ENCODE assay signal across 13 cellular contexts in the genomic region with DNA sequence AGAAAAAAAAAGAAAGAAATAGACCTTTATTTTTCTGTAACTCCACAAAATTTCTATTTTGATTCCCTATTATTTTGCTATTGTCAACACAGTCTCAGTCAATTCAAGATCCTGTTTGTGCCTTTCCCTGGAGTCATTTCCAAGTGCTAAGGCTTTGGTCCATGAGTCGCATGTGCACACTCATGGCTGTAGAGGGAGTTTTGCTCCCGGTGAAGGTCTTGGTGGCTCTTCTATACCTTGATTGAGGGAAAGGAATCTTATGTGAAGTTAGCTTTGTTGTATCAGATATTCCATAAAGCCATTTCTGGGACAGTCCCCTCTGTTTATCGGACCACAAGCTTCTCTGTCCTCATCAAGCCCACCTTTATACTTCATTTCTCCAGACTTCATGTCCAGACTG. TPM values are rescaled to one million over a fixed set of nuclear protein-coding genes. Genes with fewer than 3 reads are reported as not detected.
DNase-seq lines count a peak whose midpoint lies in the region; ATAC-seq and TF ChIP-seq lines count a peak whose summit lies in the region.
"Had no signal": no experiment of that assay in that cellular context is flagged by ENCODE, and none has a peak within 500 bp of the region (broad histone marks: within the 10 kb centered on the region; RNA-seq: fewer than 3 reads in every experiment).

No MANE protein-coding gene starts in this region.

- H3K4me3 ChIP-seq in AG09309 (ENCODE audit: control insufficient read depth, low read depth, low read length) (no peak overlapping the region), GM23338 (no peak overlapping the region), RWPE2 (ENCODE audit: severe bottlenecking) (no peak overlapping the region)

- no peaks in the 10 kb centered on the region for H3K9me2 ChIP-seq in GM23338 (ENCODE audit: insufficient read depth)

- H3K27ac ChIP-seq in GM23338 (ENCODE audit: low read depth) (no peak overlapping the region), RWPE2 (ENCODE audit: poor library complexity, severe bottlenecking) (no peak overlapping the region)

- 0 out of 2 replicates have a peak, but pooled peaks cover 4% of the 10 kb centered on the region for H3K4me1 ChIP-seq in GM23338 (ENCODE audit: insufficient read depth)
- H3K4me1 ChIP-seq in RWPE2 (ENCODE audit: insufficient read depth, poor library complexity, severe bottlenecking): peaks cover 6% of the 10 kb centered on the region

- no peaks in the 10 kb centered on the region for H3K9me3 ChIP-seq in RWPE2 (ENCODE audit: severe bottlenecking)

- no peaks in the 10 kb centered on the region for H3K36me3 Mint-ChIP-seq in GM23338 (ENCODE audit: low read depth)

- H3K27ac Mint-ChIP-seq in GM23338: no peak overlapping the region

- no peak overlapping the region for H3K4me2 ChIP-seq in GM23338

- ATAC-seq in GM23338: no peak
- peak; percentile 35; the same call in 1 of the 3 replicates for ATAC-seq in RWPE2 (ENCODE audit: low read depth)
- ATAC-seq in GM18520 (IDR thresholded peaks at IDR 0.05; ENCODE audit: unreplicated experiment): no peak
- no peak for ATAC-seq in stimulated activated naive CD8-positive, alpha-beta T cell treated with anti-CD3 and anti-CD28 coated beads, Interleukin-15, Interleukin-2, amounts not matched to agents 100 U/mL and 50 U/mL, for 24 hours
- ATAC-seq: effector memory CD8-positive, alpha-beta T cell; left ventricle myocardium superior had no signal

- peaks cover 11% of the 10 kb centered on the region for H3K27me3 ChIP-seq in GM23338 (ENCODE audit: insufficient read depth)
- no peaks in the 10 kb centered on the region for H3K27me3 ChIP-seq in RWPE2 (ENCODE audit: insufficient read depth, poor library complexity, severe bottlenecking)

- no peaks in the 10 kb centered on the region for H3K79me2 ChIP-seq in GM23338 (replicated peaks; ENCODE audit: insufficient read depth)

- no peak overlapping the region for H3K4me3 Mint-ChIP-seq in GM23338
- H3K4me3 Mint-ChIP-seq: effector memory CD8-positive, alpha-beta T cell had no signal

- H3K27me3 Mint-ChIP-seq in GM23338 (ENCODE audit: insufficient read depth, low read depth, poor library complexity): peaks cover 16% of the 10 kb centered on the region
- H3K27me3 Mint-ChIP-seq: effector memory CD8-positive, alpha-beta T cell had no signal

- H2AFZ ChIP-seq in GM23338: no peak overlapping the region

- H3K4me1 Mint-ChIP-seq in GM23338: peaks cover 3% of the 10 kb centered on the region; the same call in 1 of the 3 replicates

- no peaks in the 10 kb centered on the region for H3K9me3 Mint-ChIP-seq in GM23338

- no peaks in the 10 kb centered on the region for H3K36me3 ChIP-seq in GM23338 (ENCODE audit: insufficient read depth)
- no peaks in the 10 kb centered on the region for H3K36me3 ChIP-seq in RWPE2 (ENCODE audit: low read depth)

- no peaks in the 10 kb centered on the region for H4K20me1 ChIP-seq in GM23338 (replicated peaks; ENCODE audit: insufficient read depth)

- H3F3A ChIP-seq in GM23338 (replicated peaks; ENCODE audit: low read depth): no peaks in the 10 kb centered on the region

- peak; percentile 54 for TF ChIP-seq CTCF in AG09309 (IDR thresholded peaks at IDR 0.05; ENCODE audit: control insufficient read depth, insufficient read depth, low read depth, low read length, missing control alignments)
- peak; percentile 32 to 41 for TF ChIP-seq CTCF in GM23338 (conservative IDR thresholded peaks at IDR 0.05; ENCODE audit: low read depth in 2 of 2)
- TF ChIP-seq CTCF in RWPE2 (IDR thresholded peaks at IDR 0.05; ENCODE audit: poor library complexity, severe bottlenecking): peak; percentile 54

- no peak for DNase-seq in AG09309 (ENCODE audit: low read depth)
- peak; percentile 22 for DNase-seq in GM23338 (ENCODE audit: low spot score)
- no peak for DNase-seq in RWPE2 (ENCODE audit: low spot score)
- peak; percentile 29 for DNase-seq in iPS-NIHi7 (ENCODE audit: extremely low spot score)
- DNase-seq in NOMO-1 treated with dmso at 0.1 percent for 144 hours (lab: John Stamatoyannopoulos, UW; ENCODE audit: unreplicated experiment): no peak
- DNase-seq in NCI-H1105 (lab: John Stamatoyannopoulos, UW): no peak
- DNase-seq in stimulated activated naive CD8-positive, alpha-beta T cell treated with anti-CD3 and anti-CD28 coated beads, Interleukin-15, Interleukin-2, amounts not matched to agents 100 U/mL and 50 U/mL, for 24 hours: no peak
- DNase-seq: activated effector memory CD4-positive, alpha-beta T cell treated with anti-CD3 and anti-CD28 coated beads, Interleukin-2, amount 50 U/mL, for 16 hours; effector memory CD8-positive, alpha-beta T cell; left ventricle myocardium superior; NCI-H2081 treated with DMSO at 0.1 percent for 48 hours; stimulated activated CD8-positive, alpha-beta memory T cell treated with anti-CD3 and anti-CD28 coated beads, Interleukin-4, amount 100 ng/mL, for 48 hours had no signal

TF ChIP-seq in GM23338, 12 proteins besides CTCF, POLR2A, EP300 and RAD21 (continues in another document):
- TF ChIP-seq EZH2phosphoT487 (IDR thresholded peaks at IDR 0.05; ENCODE audit: unreplicated experiment) (no peak), POLR2AphosphoS5 (IDR thresholded peaks at IDR 0.05; ENCODE audit: low read depth) (no peak), EZH2 (IDR thresholded peaks at IDR 0.05; ENCODE audit: low read depth, unreplicated experiment) (no peak), ZNF114 (CRISPR knock-in tag; IDR thresholded peaks at IDR 0.05) (no peak), ZNF331 (CRISPR knock-in tag; IDR thresholded peaks at IDR 0.05; ENCODE audit: low read depth) (no peak), JUNB (IDR thresholded peaks at IDR 0.05; ENCODE audit: unreplicated experiment) (no peak), STAT1 (IDR thresholded peaks at IDR 0.05; ENCODE audit: unreplicated experiment) (no peak), NANOG (IDR thresholded peaks at IDR 0.05; ENCODE audit: borderline replicate concordance) (no peak)
- TF ChIP-seq, protein P1, sequence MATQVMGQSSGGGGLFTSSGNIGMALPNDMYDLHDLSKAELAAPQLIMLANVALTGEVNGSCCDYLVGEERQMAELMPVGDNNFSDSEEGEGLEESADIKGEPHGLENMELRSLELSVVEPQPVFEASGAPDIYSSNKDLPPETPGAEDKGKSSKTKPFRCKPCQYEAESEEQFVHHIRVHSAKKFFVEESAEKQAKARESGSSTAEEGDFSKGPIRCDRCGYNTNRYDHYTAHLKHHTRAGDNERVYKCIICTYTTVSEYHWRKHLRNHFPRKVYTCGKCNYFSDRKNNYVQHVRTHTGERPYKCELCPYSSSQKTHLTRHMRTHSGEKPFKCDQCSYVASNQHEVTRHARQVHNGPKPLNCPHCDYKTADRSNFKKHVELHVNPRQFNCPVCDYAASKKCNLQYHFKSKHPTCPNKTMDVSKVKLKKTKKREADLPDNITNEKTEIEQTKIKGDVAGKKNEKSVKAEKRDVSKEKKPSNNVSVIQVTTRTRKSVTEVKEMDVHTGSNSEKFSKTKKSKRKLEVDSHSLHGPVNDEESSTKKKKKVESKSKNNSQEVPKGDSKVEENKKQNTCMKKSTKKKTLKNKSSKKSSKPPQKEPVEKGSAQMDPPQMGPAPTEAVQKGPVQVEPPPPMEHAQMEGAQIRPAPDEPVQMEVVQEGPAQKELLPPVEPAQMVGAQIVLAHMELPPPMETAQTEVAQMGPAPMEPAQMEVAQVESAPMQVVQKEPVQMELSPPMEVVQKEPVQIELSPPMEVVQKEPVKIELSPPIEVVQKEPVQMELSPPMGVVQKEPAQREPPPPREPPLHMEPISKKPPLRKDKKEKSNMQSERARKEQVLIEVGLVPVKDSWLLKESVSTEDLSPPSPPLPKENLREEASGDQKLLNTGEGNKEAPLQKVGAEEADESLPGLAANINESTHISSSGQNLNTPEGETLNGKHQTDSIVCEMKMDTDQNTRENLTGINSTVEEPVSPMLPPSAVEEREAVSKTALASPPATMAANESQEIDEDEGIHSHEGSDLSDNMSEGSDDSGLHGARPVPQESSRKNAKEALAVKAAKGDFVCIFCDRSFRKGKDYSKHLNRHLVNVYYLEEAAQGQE (IDR thresholded peaks at IDR 0.05; ENCODE audit: unreplicated experiment): no peak
- TF ChIP-seq, protein P2, sequence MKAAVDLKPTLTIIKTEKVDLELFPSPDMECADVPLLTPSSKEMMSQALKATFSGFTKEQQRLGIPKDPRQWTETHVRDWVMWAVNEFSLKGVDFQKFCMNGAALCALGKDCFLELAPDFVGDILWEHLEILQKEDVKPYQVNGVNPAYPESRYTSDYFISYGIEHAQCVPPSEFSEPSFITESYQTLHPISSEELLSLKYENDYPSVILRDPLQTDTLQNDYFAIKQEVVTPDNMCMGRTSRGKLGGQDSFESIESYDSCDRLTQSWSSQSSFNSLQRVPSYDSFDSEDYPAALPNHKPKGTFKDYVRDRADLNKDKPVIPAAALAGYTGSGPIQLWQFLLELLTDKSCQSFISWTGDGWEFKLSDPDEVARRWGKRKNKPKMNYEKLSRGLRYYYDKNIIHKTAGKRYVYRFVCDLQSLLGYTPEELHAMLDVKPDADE (IDR thresholded peaks at IDR 0.05): no peak

RNA-seq across cellular contexts. Expression of a gene that starts 58.7 kb away (rescaled TPM):
- not detected in 2 replicates for total RNA-seq in GM23338 (2014; rRNA removed; shearing (Covaris generic))
- 0.23 TPM in 1 of 2 replicates, not detected in the other for polyA plus RNA-seq in GM23338 (2016; fragmentation: Nextera tagmentation; extraction: Ambion mirVana)

RNA-seq across cellular contexts. Expression of a gene that starts 59.0 kb away (rescaled TPM):
- 17.9 and 24.1 TPM in 2 replicates for total RNA-seq in GM23338 (2014; rRNA removed; shearing (Covaris generic))
- polyA plus RNA-seq in GM23338 (2016; fragmentation: Nextera tagmentation; extraction: Ambion mirVana): 9.4 and 12.4 TPM in 2 replicates

Comparison
In these comparisons a context has a peak if more than half of its experiments do, and no peak if none do; other contexts are left out.
1. DNase-seq: peak in GM23338 (single experiment) and iPS-NIHi7 (single experiment); none in AG09309 (single experiment), RWPE2 (single experiment), NOMO-1 treated with dmso at 0.1 percent for 144 hours (single experiment), NCI-H1105 (single experiment) and stimulated activated naive CD8-positive, alpha-beta T cell treated with anti-CD3 and anti-CD28 coated beads, Interleukin-15, Interleukin-2, amounts not matched to agents 100 U/mL and 50 U/mL, for 24 hours (single experiment).
2. Peak in every context shown above with its lines, with median percentiles within 50 percentile points of each other: CTCF ChIP-seq.